In genomic region chr10:50347394-50347802, GRCh38 we compare ENCODE assay signal across 11 cellular contexts.
DNase-seq lines count a peak whose midpoint lies in the region; ATAC-seq and TF ChIP-seq lines count a peak whose summit lies in the region.
"Had no signal": no experiment of that assay in that cellular context is flagged by ENCODE, and none has a peak within 500 bp of the region (broad histone marks: within the 10 kb centered on the region; RNA-seq: fewer than 3 reads in every experiment).

No MANE protein-coding gene starts in this region.

- H3K4me1 Mint-ChIP-seq in immature natural killer cell (peaks cover 21 to 45% of the 10 kb centered on the region in 2 donors), WTC11 (no peaks in the 10 kb centered on the region), CD14-positive monocyte (peaks cover 17% of the 10 kb centered on the region)

- no TSS peak for BruUV-seq in PC-9 (replicated peaks; lab: Mats Ljungman, UMichigan)

- H3K36me3 ChIP-seq in PC-9 (ENCODE audit: low read depth), result peaks cover 35% of the 10 kb centered on the region
- H3K36me3 ChIP-seq: prostate gland had no signal

- H3K4me2 ChIP-seq in PC-9, result no peak overlapping the region

- CTCF ChIA-PET in PC-9 (lab: Charles Lee) (no interaction called here), WTC11 (lab: Charles Lee) (no interaction called here)

- POLR2A ChIA-PET in PC-9 (lab: Charles Lee; ENCODE audit: unreplicated experiment), result no interaction called here
- POLR2A ChIA-PET in WTC11 (lab: Charles Lee), result no interaction called here

- peak overlapping the region in 4 of 6 donors; percentile 25 to 72 (median 40) for H3K27ac Mint-ChIP-seq in immature natural killer cell
- no peak overlapping the region for H3K27ac Mint-ChIP-seq in WTC11
- H3K27ac Mint-ChIP-seq in CD14-positive monocyte, result peak overlapping the region in 3 of 7 donors; percentile 31 to 56 (median 51)

- H3K27me3 Mint-ChIP-seq in immature natural killer cell (ENCODE audit: low read depth in 3 of 3) (no peaks in the 10 kb centered on the region), WTC11 (ENCODE audit: low read depth) (no peaks in the 10 kb centered on the region), CD14-positive monocyte (ENCODE audit: low read depth in 3 of 3) (no peaks in the 10 kb centered on the region)

- no peaks in the 10 kb centered on the region for H3K4me1 ChIP-seq in PC-9 (replicated peaks; ENCODE audit: insufficient read depth)
- H3K4me1 ChIP-seq: prostate gland had no signal

- H2AFZ ChIP-seq in PC-9, result no peak overlapping the region

- TF ChIP-seq CTCF in PC-9 (conservative IDR thresholded peaks at IDR 0.05) (no peak), WTC11 (IDR thresholded peaks at IDR 0.05) (no peak), CD14-positive monocyte (IDR thresholded peaks at IDR 0.05) (no peak)

- no peak overlapping the region for H3K27ac ChIP-seq in PC-9
- H3K27ac ChIP-seq: prostate gland had no signal

- DNase-seq in immature natural killer cell, result peak in 1 of 3 donors; percentile 7
- DNase-seq in stimulated activated naive CD4-positive, alpha-beta T cell treated with Interleukin-2 at 50 U/mL for 16 hours (lab: John Stamatoyannopoulos, UW), result no peak
- DNase-seq in PC-9, result no peak
- no peak for DNase-seq in WTC11 (ENCODE audit: low spot score)
- no peak for DNase-seq in CD14-positive monocyte (ENCODE audit: low spot score)
- DNase-seq: activated CD4-positive, alpha-beta T cell treated with anti-CD3 and anti-CD28 coated beads for 48 hours; caudate nucleus had no signal

- no peak overlapping the region for H3K4me3 ChIP-seq in PC-9
- H3K4me3 ChIP-seq: prostate gland had no signal

- no peaks in the 10 kb centered on the region for H3K27me3 ChIP-seq in PC-9 (ENCODE audit: insufficient read depth, low read depth)

- H4K20me1 ChIP-seq in PC-9 (ENCODE audit: insufficient read depth), result peaks cover 33% of the 10 kb centered on the region

- peaks cover 7 to 23% (median 23%) of the 10 kb centered on the region in 3 donors for H3K36me3 Mint-ChIP-seq in immature natural killer cell
- H3K36me3 Mint-ChIP-seq in WTC11, result peaks cover 17% of the 10 kb centered on the region
- peaks cover 35 to 42% of the 10 kb centered on the region in 2 donors for H3K36me3 Mint-ChIP-seq in CD14-positive monocyte

- peaks cover 16% of the 10 kb centered on the region; the same call in 1 of the 2 replicates for H3K9me3 ChIP-seq in PC-9 (ENCODE audit: insufficient read depth, low read depth)
- H3K9me3 ChIP-seq: prostate gland had no signal

- no peaks in the 10 kb centered on the region; the same call in none of the 2 replicates for H3F3A ChIP-seq in PC-9 (ENCODE audit: insufficient read depth, low read depth)

- peak overlapping the region in 2 of 5 donors; percentile 18 to 22 for H3K4me3 Mint-ChIP-seq in immature natural killer cell
- H3K4me3 Mint-ChIP-seq in WTC11, result no peak overlapping the region
- no peak overlapping the region for H3K4me3 Mint-ChIP-seq in CD14-positive monocyte

- peak; percentile 86 for ATAC-seq in GM18517 (IDR thresholded peaks at IDR 0.05; ENCODE audit: unreplicated experiment)
- peak; percentile 94 for ATAC-seq in GM21447 (IDR thresholded peaks at IDR 0.05; ENCODE audit: unreplicated experiment)
- ATAC-seq in HG03196 (IDR thresholded peaks at IDR 0.05; ENCODE audit: unreplicated experiment), result peak; percentile 86
- ATAC-seq in WTC11, result no peak

- intact Hi-C loops in PC-9 (cut with micrococcal nuclease; ENCODE audit: unreplicated experiment), result no loop called here
- intact Hi-C loops in CD14-positive monocyte (cut with micrococcal nuclease), result no loop called here

- H3K79me2 ChIP-seq in PC-9 (ENCODE audit: low read depth), result peaks cover 94% of the 10 kb centered on the region

- H3K9me3 Mint-ChIP-seq in immature natural killer cell (peaks cover 0 to 12% (median 2%) of the 10 kb centered on the region in 6 donors), WTC11 (peaks cover 36% of the 10 kb centered on the region), CD14-positive monocyte (peaks cover 12 to 33% (median 16%) of the 10 kb centered on the region in 7 donors)

- H3K9me2 ChIP-seq in PC-9 (ENCODE audit: insufficient read depth), result no peaks in the 10 kb centered on the region

TF ChIP-seq in WTC11, 78 proteins besides CTCF, POLR2A, EP300 and RAD21:
- no peak for TF ChIP-seq CBFB (CRISPR knock-in tag; IDR thresholded peaks at IDR 0.05; ENCODE audit: low read depth)
- no peak for TF ChIP-seq TEAD1 (CRISPR knock-in tag; IDR thresholded peaks at IDR 0.05)
- no peak for TF ChIP-seq ZNF671 (CRISPR knock-in tag; IDR thresholded peaks at IDR 0.05)
- TF ChIP-seq NR3C1 (CRISPR knock-in tag; conservative IDR thresholded peaks at IDR 0.05; ENCODE audit: low read depth), result no peak
- no peak for TF ChIP-seq ERG (CRISPR knock-in tag; IDR thresholded peaks at IDR 0.05)
- TF ChIP-seq ATF6 (CRISPR knock-in tag; IDR thresholded peaks at IDR 0.05), result no peak
- no peak for TF ChIP-seq TP53 (CRISPR knock-in tag; IDR thresholded peaks at IDR 0.05)
- TF ChIP-seq ZNF138 (CRISPR knock-in tag; conservative IDR thresholded peaks at IDR 0.05), result no peak
- TF ChIP-seq SOX15 (CRISPR knock-in tag; IDR thresholded peaks at IDR 0.05), result no peak
- TF ChIP-seq EMX1 (CRISPR knock-in tag; IDR thresholded peaks at IDR 0.05), result no peak
- TF ChIP-seq CREM (CRISPR knock-in tag; IDR thresholded peaks at IDR 0.05), result no peak
TF ChIP-seq in WTC11: peak in this region for 0.
